14 cellular contexts compared by ENCODE assay signal in genomic region chr11:130674686-130675085, GRCh38.
DNase-seq lines count a peak whose midpoint lies in the region; ATAC-seq and TF ChIP-seq lines count a peak whose summit lies in the region.
"Had no signal": no experiment of that assay in that cellular context is flagged by ENCODE, and none has a peak within 500 bp of the region (broad histone marks: within the 10 kb centered on the region; RNA-seq: fewer than 3 reads in every experiment).

No MANE protein-coding gene starts in this region.

- no peaks in the 10 kb centered on the region for H3K9me2 ChIP-seq in SK-N-SH

- TF ChIP-seq RAD21 in SK-N-SH (IDR thresholded peaks at IDR 0.05; ENCODE audit: low read length): no peak

- H3K4me1 Mint-ChIP-seq in neural progenitor cell: peaks cover 49% of the 10 kb centered on the region

- H3K79me2 ChIP-seq in SK-N-SH (ENCODE audit: insufficient read depth): no peaks in the 10 kb centered on the region
- no peaks in the 10 kb centered on the region for H3K79me2 ChIP-seq in neural progenitor cell (ENCODE audit: low read depth)

- peak overlapping the region; percentile 68 for H3K27ac Mint-ChIP-seq in neural progenitor cell
- H3K27ac Mint-ChIP-seq: activated T-cell treated with anti-CD3 and anti-CD28 coated beads, Interleukin-2, amount 50 U/mL, for 72 hours; stimulated activated naive CD8-positive, alpha-beta T cell treated with anti-CD3 and anti-CD28 coated beads, Interleukin-15, Interleukin-2, amounts not matched to agents 100 ng/mL and 50 ng/mL, for 24 hours had no signal

- no peak for TF ChIP-seq EP300 in SK-N-SH (IDR thresholded peaks at IDR 0.05; ENCODE audit: borderline replicate concordance in 1 of 2, low read depth in 1 of 2, low read length in 1 of 2)

- H3K4me3 Mint-ChIP-seq in neural progenitor cell: no peak overlapping the region
- H3K4me3 Mint-ChIP-seq: activated T-cell treated with anti-CD3 and anti-CD28 coated beads, Interleukin-2, amount 50 U/mL, for 72 hours; stimulated activated naive CD8-positive, alpha-beta T cell treated with anti-CD3 and anti-CD28 coated beads, Interleukin-15, Interleukin-2, amounts not matched to agents 100 ng/mL and 50 ng/mL, for 24 hours had no signal

- ATAC-seq in SK-N-SH treated with all-trans-retinoic acid at 6 μM for 48 hours (no peak), GM21825 (IDR thresholded peaks at IDR 0.05; ENCODE audit: unreplicated experiment) (no peak)
- ATAC-seq: activated T-cell treated with anti-CD3 and anti-CD28 coated beads, Interleukin-2, amount 50 U/mL, for 72 hours had no signal

- 84% methylated on average over 5 of the region's 5 CpGs for WGBS in SK-N-SH (ENCODE audit: low lambda C conversion rate)

- H3K27me3 Mint-ChIP-seq in neural progenitor cell (ENCODE audit: insufficient read depth, low read depth): peaks cover 5% of the 10 kb centered on the region
- H3K27me3 Mint-ChIP-seq: stimulated activated naive CD8-positive, alpha-beta T cell treated with anti-CD3 and anti-CD28 coated beads, Interleukin-15, Interleukin-2, amounts not matched to agents 100 ng/mL and 50 ng/mL, for 24 hours had no signal

- POLR2A ChIA-PET in SK-N-SH (lab: Yijun Ruan, JAX): no interaction called here

- peaks cover 8% of the 10 kb centered on the region for H3F3A ChIP-seq in SK-N-SH (replicated peaks; ENCODE audit: insufficient read depth)
- H3F3A ChIP-seq in neural progenitor cell (ENCODE audit: low read depth): no peaks in the 10 kb centered on the region

- CTCF ChIA-PET in SK-N-SH (lab: Yijun Ruan, JAX): interaction anchor here (0.8 kb wide), 1 partner anchor 244 kb away, joined by 3 read pairs; no protein-coding TSS in a partner anchor

- H3K36me3 ChIP-seq in SK-N-SH (replicated peaks in 1 of 2; ENCODE audit: control insufficient read depth in 1 of 2, insufficient read depth in 2 of 2, low read length in 1 of 2) (no peaks in the 10 kb centered on the region), neural progenitor cell (no peaks in the 10 kb centered on the region), uterus (no peaks in the 10 kb centered on the region), colonic mucosa (no peaks in the 10 kb centered on the region)

- H3K4me1 ChIP-seq in SK-N-SH (ENCODE audit: control insufficient read depth in 1 of 2, insufficient read depth in 2 of 2, low read depth in 1 of 2, low read length in 1 of 2) (peaks cover 0 to 25% of the 10 kb centered on the region in 2 experiments; a peak in 2 of 4 replicates), neural progenitor cell (peaks cover 32% of the 10 kb centered on the region), uterus (peaks cover 0 to 10% of the 10 kb centered on the region in 2 donors), colonic mucosa (no peaks in the 10 kb centered on the region)

- H3K9me3 ChIP-seq in SK-N-SH: peaks cover 14% of the 10 kb centered on the region; the same call in 1 of the 2 replicates
- peaks cover 14% of the 10 kb centered on the region for H3K9me3 ChIP-seq in neural progenitor cell (ENCODE audit: low read depth)
- H3K9me3 ChIP-seq in uterus: peaks cover 0 to 13% of the 10 kb centered on the region in 2 donors
- H3K9me3 ChIP-seq in colonic mucosa: no peaks in the 10 kb centered on the region

- H2AFZ ChIP-seq in SK-N-SH (ENCODE audit: low read depth) (no peak overlapping the region; the same call in 1 of the 2 replicates), neural progenitor cell (replicated peaks) (peak overlapping the region; percentile 1)

- TF ChIP-seq CTCF in SK-N-SH (IDR thresholded peaks at IDR 0.05) (no peak), fibroblast of pulmonary artery (IDR thresholded peaks at IDR 0.05; ENCODE audit: low read length, missing control alignments) (no peak), neural progenitor cell (IDR thresholded peaks at IDR 0.05) (no peak), uterus (IDR thresholded peaks at IDR 0.05) (no peak), colonic mucosa (IDR thresholded peaks at IDR 0.05) (no peak)

- intact Hi-C loops in uterus (cut with DNase I; ENCODE audit: low total_unique reads): no loop called here
- intact Hi-C loops in colonic mucosa (cut with DNase I): no loop called here

- H3K9ac ChIP-seq in SK-N-SH: no peak overlapping the region
- H3K9ac ChIP-seq in neural progenitor cell: no peak overlapping the region
- H3K9ac ChIP-seq in colonic mucosa (ENCODE audit: low read depth in 2 of 2, low read length in 2 of 2): no peak overlapping the region

- TF ChIP-seq POLR2A in uterus (IDR thresholded peaks at IDR 0.05): no peak

- no peak overlapping the region for H3K4me2 ChIP-seq in SK-N-SH
- no peak overlapping the region for H3K4me2 ChIP-seq in neural progenitor cell

- H4K20me1 ChIP-seq in SK-N-SH (ENCODE audit: insufficient read depth) (no peaks in the 10 kb centered on the region), neural progenitor cell (ENCODE audit: low read depth) (no peaks in the 10 kb centered on the region)

- H3K27me3 ChIP-seq in SK-N-SH (ENCODE audit: insufficient read depth): no peaks in the 10 kb centered on the region
- no peaks in the 10 kb centered on the region for H3K27me3 ChIP-seq in neural progenitor cell
- no peaks in the 10 kb centered on the region for H3K27me3 ChIP-seq in uterus
- H3K27me3 ChIP-seq in colonic mucosa: no peaks in the 10 kb centered on the region

- H3K27ac ChIP-seq in SK-N-SH (ENCODE audit: low read depth in 2 of 2, low read length in 1 of 2): peak overlapping the region in 1 of 2 experiments; percentile 39; a peak in 1 of 4 replicates
- no peak overlapping the region for H3K27ac ChIP-seq in neural progenitor cell
- peak overlapping the region; percentile 67 to 70 for H3K27ac ChIP-seq in uterus
- no peak overlapping the region for H3K27ac ChIP-seq in colonic mucosa
- H3K27ac ChIP-seq: 22Rv1 had no signal

- H3K36me3 Mint-ChIP-seq in neural progenitor cell: no peaks in the 10 kb centered on the region

- peaks cover 19% of the 10 kb centered on the region for H3K9me3 Mint-ChIP-seq in neural progenitor cell

- H3K4me3 ChIP-seq in SK-N-SH (ENCODE audit: low read depth in 2 of 2, low read length in 1 of 2) (no peak overlapping the region), fibroblast of pulmonary artery (replicated peaks; ENCODE audit: low read depth, low read length) (no peak overlapping the region), neural progenitor cell (no peak overlapping the region), uterus (no peak overlapping the region), colonic mucosa (no peak overlapping the region)

- DNase-seq in SK-N-SH (no peak), fibroblast of pulmonary artery (ENCODE audit: low read depth) (peak; percentile 36), neural progenitor cell (ENCODE audit: low spot score) (peak; percentile 14), uterus (no peak), NCI-H69 (lab: John Stamatoyannopoulos, UW) (no peak), colonic mucosa (no peak)
- DNase-seq: activated CD4-positive, alpha-beta T cell treated with anti-CD3 and anti-CD28 coated beads for 4 hours; activated T-cell treated with anti-CD3 and anti-CD28 coated beads, Interleukin-2, amount 50 U/mL, for 72 hours; effector memory CD4-positive, alpha-beta T cell; T-helper 1 cell had no signal

TF ChIP-seq in SK-N-SH, 30 proteins besides CTCF, POLR2A, EP300 and RAD21:
- TF ChIP-seq FOSL2 (IDR thresholded peaks at IDR 0.05; ENCODE audit: borderline replicate concordance, low read depth) (peak; percentile 19; the same call in 1 of the 2 replicates), POLR2AphosphoS5 (IDR thresholded peaks at IDR 0.05; ENCODE audit: low read depth, low read length) (no peak)

TF ChIP-seq in SK-N-SH treated with all-trans-retinoic acid at 6 μM for 48 hours, 23 proteins besides CTCF, POLR2A, EP300 and RAD21:
- TF ChIP-seq CSDC2 (CRISPR knock-in tag; IDR thresholded peaks at IDR 0.05) (no peak), CREB5 (CRISPR knock-in tag; IDR thresholded peaks at IDR 0.05; ENCODE audit: low read depth) (no peak), ISL1 (CRISPR knock-in tag; IDR thresholded peaks at IDR 0.05) (no peak), ESRRG (CRISPR knock-in tag; IDR thresholded peaks at IDR 0.05) (no peak)

Comparison
In these comparisons a context has a peak if more than half of its experiments do, and no peak if none do; other contexts are left out.
1. DNase-seq: peak in fibroblast of pulmonary artery (single experiment) and neural progenitor cell (single experiment); none in SK-N-SH (single experiment), uterus (0 of 2), NCI-H69 (single experiment) and colonic mucosa (single experiment).
2. H3K27ac ChIP-seq: peak in uterus (2 of 2); none in neural progenitor cell (single experiment) and colonic mucosa (single experiment).